ENCODE assay signal across 10 cellular contexts in the genomic region with DNA sequence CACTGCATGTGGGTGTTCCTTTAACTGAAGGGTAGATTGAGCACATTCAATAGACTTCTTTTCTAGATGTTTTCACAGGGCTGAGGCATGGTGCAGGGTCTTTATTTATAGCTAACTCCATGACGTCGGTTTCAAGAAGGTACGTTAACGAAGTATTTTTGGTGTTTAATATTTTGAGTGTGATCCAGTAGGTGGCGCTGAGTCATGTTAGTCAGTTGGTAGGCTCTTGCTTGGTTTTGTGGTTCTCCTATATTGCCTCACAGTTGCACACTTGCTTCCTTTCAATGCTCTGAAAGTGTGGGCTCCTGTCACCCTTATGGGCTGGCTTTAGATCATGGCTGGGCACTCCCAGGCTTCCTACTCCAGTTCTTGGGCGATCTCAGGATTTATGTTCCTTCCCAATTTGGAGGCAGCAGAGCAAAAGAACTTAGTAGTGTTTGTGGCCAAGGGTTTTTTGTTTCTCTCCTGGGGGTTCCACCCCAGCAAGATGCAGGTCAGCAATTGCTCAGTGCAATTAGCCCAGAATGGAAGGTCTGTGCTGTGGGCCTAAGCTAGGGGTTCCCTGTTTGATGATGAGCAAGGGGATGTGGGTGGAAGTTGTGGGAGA.
DNase-seq lines count a peak whose midpoint lies in the region; TF ChIP-seq lines count a peak whose summit lies in the region.
"Had no signal": no experiment of that assay in that cellular context is flagged by ENCODE, and none has a peak within 500 bp of the region (broad histone marks: within the 10 kb centered on the region; RNA-seq: fewer than 3 reads in every experiment).

No MANE protein-coding gene starts in this region.

- peak; percentile 27 for DNase-seq in DMS 273 (lab: John Stamatoyannopoulos, UW; ENCODE audit: unreplicated experiment)
- no peak for DNase-seq in DMS 273 treated with DMSO at 0.1 percent for 48 hours (lab: John Stamatoyannopoulos, UW)
- DNase-seq in NCI-H2171 (lab: John Stamatoyannopoulos, UW), result peak; percentile 2
- DNase-seq in T47D (ENCODE audit: low read depth in 1 of 2, low spot score in 1 of 2), result peak; percentile 29 to 77
- peak; percentile 28 for DNase-seq in pons (ENCODE audit: low spot score)
- no peak for DNase-seq in right atrium auricular region (ENCODE audit: low spot score)
- DNase-seq in activated T-cell treated with anti-CD3 and anti-CD28 coated beads, Interleukin-2, amount 50 U/mL, for 1 hour, result no peak
- no peak for DNase-seq in activated CD4-positive, alpha-beta memory T cell treated with anti-CD3 and anti-CD28 coated beads for 36 hours
- DNase-seq: activated T-cell treated with anti-CD3 and anti-CD28 coated beads, Interleukin-2, amount 50 U/mL, for 24 hours had no signal

- no peak overlapping the region for H3K4me3 ChIP-seq in right atrium auricular region

- CTCF ChIA-PET in activated CD4-positive, alpha-beta memory T cell treated with anti-CD3 and anti-CD28 coated beads for 36 hours (lab: Charles Lee), result no interaction called here

- no peak overlapping the region for H3K27ac Mint-ChIP-seq in activated CD4-positive, alpha-beta memory T cell treated with anti-CD3 and anti-CD28 coated beads for 36 hours
- H3K27ac Mint-ChIP-seq: activated T-cell treated with anti-CD3 and anti-CD28 coated beads, Interleukin-2, amount 50 U/mL, for 24 hours had no signal

- H3K36me3 ChIP-seq in right atrium auricular region, result no peaks in the 10 kb centered on the region
- H3K36me3 ChIP-seq: neutrophil had no signal

- no peak for TF ChIP-seq CTCF in right atrium auricular region (IDR thresholded peaks at IDR 0.05)

- intact Hi-C loops in activated CD4-positive, alpha-beta memory T cell treated with anti-CD3 and anti-CD28 coated beads for 36 hours (cut with micrococcal nuclease), result no loop called here

- POLR2A ChIA-PET in activated CD4-positive, alpha-beta memory T cell treated with anti-CD3 and anti-CD28 coated beads for 36 hours (lab: Charles Lee), result no interaction called here

- no peaks in the 10 kb centered on the region for H3K27me3 ChIP-seq in right atrium auricular region
- H3K27me3 ChIP-seq: neutrophil had no signal

- H3K4me1 Mint-ChIP-seq in activated CD4-positive, alpha-beta memory T cell treated with anti-CD3 and anti-CD28 coated beads for 36 hours (ENCODE audit: low read depth), result no peaks in the 10 kb centered on the region

- peaks cover 50% of the 10 kb centered on the region for H3K9me3 Mint-ChIP-seq in activated CD4-positive, alpha-beta memory T cell treated with anti-CD3 and anti-CD28 coated beads for 36 hours

- H3K27ac ChIP-seq in right atrium auricular region, result no peak overlapping the region
- H3K27ac ChIP-seq: neutrophil had no signal

- no peaks in the 10 kb centered on the region for H3K4me1 ChIP-seq in right atrium auricular region

- H3K36me3 Mint-ChIP-seq in activated CD4-positive, alpha-beta memory T cell treated with anti-CD3 and anti-CD28 coated beads for 36 hours, result no peaks in the 10 kb centered on the region

- H3K9me3 ChIP-seq in right atrium auricular region, result no peaks in the 10 kb centered on the region
- H3K9me3 ChIP-seq: neutrophil had no signal

- no peaks in the 10 kb centered on the region for H3K27me3 Mint-ChIP-seq in activated CD4-positive, alpha-beta memory T cell treated with anti-CD3 and anti-CD28 coated beads for 36 hours
- H3K27me3 Mint-ChIP-seq: activated T-cell treated with anti-CD3 and anti-CD28 coated beads, Interleukin-2, amount 50 U/mL, for 24 hours had no signal

- no peak overlapping the region for H3K4me3 Mint-ChIP-seq in activated CD4-positive, alpha-beta memory T cell treated with anti-CD3 and anti-CD28 coated beads for 36 hours
- H3K4me3 Mint-ChIP-seq: activated T-cell treated with anti-CD3 and anti-CD28 coated beads, Interleukin-2, amount 50 U/mL, for 24 hours had no signal

- in situ Hi-C loops in T47D (cut with HindIII; ENCODE audit: low pct_unique_long_range_greater_than_20kb, low sequenced_read_pairs), result no loop called here

Comparison
In these comparisons a context has a peak if more than half of its experiments do, and no peak if none do; other contexts are left out.
1. DNase-seq: peak in DMS 273 (single experiment), NCI-H2171 (single experiment), T47D (2 of 2) and pons (single experiment); none in DMS 273 treated with DMSO at 0.1 percent for 48 hours (single experiment), right atrium auricular region (single experiment), activated T-cell treated with anti-CD3 and anti-CD28 coated beads, Interleukin-2, amount 50 U/mL, for 1 hour (single experiment) and activated CD4-positive, alpha-beta memory T cell treated with anti-CD3 and anti-CD28 coated beads for 36 hours (single experiment).